20 cellular contexts compared by ENCODE assay signal in the genomic region with DNA sequence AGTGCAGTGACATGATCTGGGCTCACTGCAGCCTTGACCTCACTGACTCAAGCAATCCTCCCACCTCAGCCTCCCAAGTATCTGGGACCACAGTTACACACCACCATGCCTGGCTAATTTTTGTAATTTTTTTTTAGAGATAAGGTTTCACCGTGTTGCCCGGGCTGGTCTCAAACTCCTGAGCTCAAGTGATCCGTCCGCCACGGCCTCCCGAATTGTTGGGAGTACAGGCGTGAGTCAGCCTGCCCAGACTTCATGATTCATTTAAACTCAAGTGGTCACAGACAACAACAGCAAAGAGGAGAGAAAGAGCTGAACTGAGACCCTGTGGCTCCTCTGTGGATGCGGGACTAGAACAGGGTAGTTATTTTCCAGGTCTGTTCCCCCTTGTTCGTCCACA.
A peak's percentile ranks its signal among the peaks of the same experiment; 100 is the strongest.
DNase-seq lines count a peak whose midpoint lies in the region; ATAC-seq and TF ChIP-seq lines count a peak whose summit lies in the region.
"Had no signal": no experiment of that assay in that cellular context is flagged by ENCODE, and none has a peak within 500 bp of the region (broad histone marks: within the 10 kb centered on the region; RNA-seq: fewer than 3 reads in every experiment).

No MANE protein-coding gene starts in this region.

- no peaks in the 10 kb centered on the region for H3F3A ChIP-seq in GM23338 (replicated peaks; ENCODE audit: low read depth)

- no peaks in the 10 kb centered on the region; the same call in 1 of the 2 replicates for H3K9me2 ChIP-seq in GM23338 (ENCODE audit: insufficient read depth)

- no peak for TF ChIP-seq POLR2A in erythroblast (IDR thresholded peaks at IDR 0.05; ENCODE audit: low read length)

- H3K4me1 Mint-ChIP-seq in nephron progenitor cell (peaks cover 9% of the 10 kb centered on the region), GM23338 (peaks cover 5% of the 10 kb centered on the region; the same call in 2 of the 3 replicates)

- no peaks in the 10 kb centered on the region for H3K4me1 ChIP-seq in GM23338 (ENCODE audit: insufficient read depth)
- H3K4me1 ChIP-seq: parathyroid adenoma had no signal

- no peaks in the 10 kb centered on the region for H3K27me3 ChIP-seq in GM23338 (ENCODE audit: insufficient read depth)
- H3K27me3 ChIP-seq: dorsolateral prefrontal cortex had no signal

- no peaks in the 10 kb centered on the region for H4K20me1 ChIP-seq in GM23338 (replicated peaks; ENCODE audit: insufficient read depth)

- H3K4me3 Mint-ChIP-seq in nephron progenitor cell (no peak overlapping the region), GM23338 (no peak overlapping the region)
- H3K4me3 Mint-ChIP-seq: activated naive CD4-positive, alpha-beta T cell treated with anti-CD3 and anti-CD28 coated beads for 36 hours; naive thymus-derived CD4-positive, alpha-beta T cell had no signal

- H3K27me3 Mint-ChIP-seq in nephron progenitor cell (ENCODE audit: low read depth, poor library complexity) = no peaks in the 10 kb centered on the region
- H3K27me3 Mint-ChIP-seq in GM23338 (ENCODE audit: insufficient read depth, low read depth, poor library complexity) = no peaks in the 10 kb centered on the region

- H3K27ac ChIP-seq in GM23338 (ENCODE audit: low read depth) = no peak overlapping the region
- H3K27ac ChIP-seq: dorsolateral prefrontal cortex, parathyroid adenoma, PC-9 had no signal

- H3K4me2 ChIP-seq in GM23338 = no peak overlapping the region
- H3K4me2 ChIP-seq: PC-9 had no signal

- H3K36me3 Mint-ChIP-seq in nephron progenitor cell (ENCODE audit: low read depth) (peaks cover 48% of the 10 kb centered on the region), GM23338 (ENCODE audit: low read depth) (no peaks in the 10 kb centered on the region)

- H3K9me3 Mint-ChIP-seq in nephron progenitor cell = no peaks in the 10 kb centered on the region
- no peaks in the 10 kb centered on the region for H3K9me3 Mint-ChIP-seq in GM23338
- H3K9me3 Mint-ChIP-seq: activated naive CD4-positive, alpha-beta T cell treated with anti-CD3 and anti-CD28 coated beads for 36 hours; naive thymus-derived CD4-positive, alpha-beta T cell had no signal

- H3K79me2 ChIP-seq in GM23338 (replicated peaks; ENCODE audit: insufficient read depth) = no peaks in the 10 kb centered on the region
- H3K79me2 ChIP-seq: parathyroid adenoma had no signal

- peak overlapping the region; percentile 72 for H3K27ac Mint-ChIP-seq in nephron progenitor cell
- H3K27ac Mint-ChIP-seq in GM23338 = no peak overlapping the region
- H3K27ac Mint-ChIP-seq: activated naive CD4-positive, alpha-beta T cell treated with anti-CD3 and anti-CD28 coated beads for 36 hours; naive thymus-derived CD4-positive, alpha-beta T cell had no signal

- peak; percentile 30 for DNase-seq in EH (ENCODE audit: low read depth)
- peak; percentile 24 for DNase-seq in NCI-H187 treated with DMSO at 0.1 percent for 48 hours (lab: John Stamatoyannopoulos, UW)
- peak; percentile 84 for DNase-seq in amniotic epithelial cell (ENCODE audit: low read depth)
- no peak for DNase-seq in nephron progenitor cell
- DNase-seq in GM23338 (ENCODE audit: low spot score) = no peak
- DNase-seq in erythroblast (lab: John Stamatoyannopoulos, UW) = no peak
- DNase-seq: activated CD4-positive, alpha-beta T cell treated with anti-CD3 and anti-CD28 coated beads for 4 hours; activated naive CD4-positive, alpha-beta T cell treated with anti-CD3 and anti-CD28 coated beads for 36 hours; dorsolateral prefrontal cortex; glutamatergic neuron; H7; naive thymus-derived CD4-positive, alpha-beta T cell; NCI-H1436; NCI-H526 treated with DMSO at 0.1 percent for 48 hours; PC-9; stimulated activated CD4-positive, alpha-beta T cell treated with anti-CD3 and anti-CD28 coated beads, Interleukin-4, amount 100 ng/mL, for 1 hour had no signal

- H3K4me3 ChIP-seq in GM23338 = no peak overlapping the region
- H3K4me3 ChIP-seq: dorsolateral prefrontal cortex, PC-9 had no signal

- no peaks in the 10 kb centered on the region for H3K36me3 ChIP-seq in GM23338 (ENCODE audit: insufficient read depth)

- no peak for TF ChIP-seq CTCF in nephron progenitor cell (IDR thresholded peaks at IDR 0.05)
- no peak for TF ChIP-seq CTCF in GM23338 (conservative IDR thresholded peaks at IDR 0.05; ENCODE audit: low read depth in 2 of 2)

- ATAC-seq in GM21576 (IDR thresholded peaks at IDR 0.05; ENCODE audit: unreplicated experiment) (no peak), GM23338 (no peak)
- ATAC-seq: esophagus mucosa; naive thymus-derived CD4-positive, alpha-beta T cell; SK-N-SH treated with all-trans-retinoic acid at 6 μM for 48 hours had no signal

- H2AFZ ChIP-seq in GM23338 = no peak overlapping the region
- H2AFZ ChIP-seq: parathyroid adenoma, PC-9 had no signal

TF ChIP-seq in GM23338, 12 proteins besides CTCF, POLR2A, EP300 and RAD21 (continues in another document):
- no peak for TF ChIP-seq ZNF331 (CRISPR knock-in tag; IDR thresholded peaks at IDR 0.05; ENCODE audit: low read depth)
- TF ChIP-seq ZNF462 (CRISPR knock-in tag; IDR thresholded peaks at IDR 0.05) = no peak
- no peak for TF ChIP-seq STAT1 (IDR thresholded peaks at IDR 0.05; ENCODE audit: unreplicated experiment)
- TF ChIP-seq JUNB (IDR thresholded peaks at IDR 0.05; ENCODE audit: unreplicated experiment) = no peak
- TF ChIP-seq EZH2 (IDR thresholded peaks at IDR 0.05; ENCODE audit: low read depth, unreplicated experiment) = no peak
- TF ChIP-seq ETS1 (IDR thresholded peaks at IDR 0.05) = no peak

Comparison
In these comparisons a context has a peak if more than half of its experiments do, and no peak if none do; other contexts are left out.
1. DNase-seq: peak in EH (single experiment), NCI-H187 treated with DMSO at 0.1 percent for 48 hours (single experiment) and amniotic epithelial cell (single experiment); none in nephron progenitor cell (single experiment), GM23338 (single experiment) and erythroblast (0 of 2).